Comparison of ENCODE assay signal across 1 cellular context in the genomic region with DNA sequence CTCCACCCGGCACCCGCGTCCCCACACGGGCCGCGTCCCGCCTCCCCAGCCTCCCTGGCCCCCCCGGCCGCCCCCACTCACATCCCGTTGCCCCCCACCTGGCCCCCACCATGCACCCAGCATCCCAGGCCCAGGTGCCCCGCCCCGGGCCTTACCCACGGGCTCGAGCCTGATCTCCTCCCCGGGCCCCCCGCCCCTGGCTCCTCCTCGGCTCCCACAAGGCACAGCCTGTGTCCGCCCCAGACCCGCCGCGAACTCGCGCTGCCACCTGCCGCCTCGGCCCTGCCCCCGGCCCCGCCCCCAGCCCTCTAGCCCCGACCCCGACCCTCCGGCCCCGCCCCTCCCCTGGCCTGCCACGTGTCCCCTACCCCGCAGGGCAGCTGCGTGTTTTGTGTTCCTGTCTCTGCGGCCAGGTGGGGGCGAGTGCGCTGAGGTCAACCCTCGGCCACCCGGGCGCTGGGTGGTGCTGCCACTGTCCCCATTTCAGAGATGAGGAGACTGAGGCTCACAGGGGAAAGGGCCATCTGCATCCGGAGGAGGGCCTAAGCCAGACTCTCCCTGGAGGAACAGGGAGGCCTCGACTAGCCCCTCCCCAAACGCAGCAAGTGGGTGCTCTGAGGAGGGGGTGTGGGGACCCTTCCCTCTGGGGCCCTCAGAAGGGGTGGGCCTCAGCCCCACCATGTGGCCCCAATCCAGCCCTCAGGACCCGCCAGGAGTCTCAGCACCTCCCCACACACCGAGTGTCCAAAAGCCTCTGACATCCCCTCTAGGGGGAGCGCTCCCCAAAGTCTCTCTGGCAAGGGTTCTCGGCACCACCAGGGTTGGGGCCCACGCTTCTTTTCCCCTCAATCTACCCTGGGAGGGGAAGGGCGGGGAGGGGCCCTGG.
TF ChIP-seq lines count a peak whose summit lies in the region.

No MANE protein-coding gene starts in this region.

TF ChIP-seq in HepG2, 621 proteins besides CTCF, POLR2A, EP300 and RAD21 (continued from another document and continues in another):
- TF ChIP-seq, protein P1, sequence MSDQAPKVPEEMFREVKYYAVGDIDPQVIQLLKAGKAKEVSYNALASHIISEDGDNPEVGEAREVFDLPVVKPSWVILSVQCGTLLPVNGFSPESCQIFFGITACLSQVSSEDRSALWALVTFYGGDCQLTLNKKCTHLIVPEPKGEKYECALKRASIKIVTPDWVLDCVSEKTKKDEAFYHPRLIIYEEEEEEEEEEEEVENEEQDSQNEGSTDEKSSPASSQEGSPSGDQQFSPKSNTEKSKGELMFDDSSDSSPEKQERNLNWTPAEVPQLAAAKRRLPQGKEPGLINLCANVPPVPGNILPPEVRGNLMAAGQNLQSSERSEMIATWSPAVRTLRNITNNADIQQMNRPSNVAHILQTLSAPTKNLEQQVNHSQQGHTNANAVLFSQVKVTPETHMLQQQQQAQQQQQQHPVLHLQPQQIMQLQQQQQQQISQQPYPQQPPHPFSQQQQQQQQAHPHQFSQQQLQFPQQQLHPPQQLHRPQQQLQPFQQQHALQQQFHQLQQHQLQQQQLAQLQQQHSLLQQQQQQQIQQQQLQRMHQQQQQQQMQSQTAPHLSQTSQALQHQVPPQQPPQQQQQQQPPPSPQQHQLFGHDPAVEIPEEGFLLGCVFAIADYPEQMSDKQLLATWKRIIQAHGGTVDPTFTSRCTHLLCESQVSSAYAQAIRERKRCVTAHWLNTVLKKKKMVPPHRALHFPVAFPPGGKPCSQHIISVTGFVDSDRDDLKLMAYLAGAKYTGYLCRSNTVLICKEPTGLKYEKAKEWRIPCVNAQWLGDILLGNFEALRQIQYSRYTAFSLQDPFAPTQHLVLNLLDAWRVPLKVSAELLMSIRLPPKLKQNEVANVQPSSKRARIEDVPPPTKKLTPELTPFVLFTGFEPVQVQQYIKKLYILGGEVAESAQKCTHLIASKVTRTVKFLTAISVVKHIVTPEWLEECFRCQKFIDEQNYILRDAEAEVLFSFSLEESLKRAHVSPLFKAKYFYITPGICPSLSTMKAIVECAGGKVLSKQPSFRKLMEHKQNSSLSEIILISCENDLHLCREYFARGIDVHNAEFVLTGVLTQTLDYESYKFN (CRISPR knock-in tag; conservative IDR thresholded peaks at IDR 0.05) = no peak
- TF ChIP-seq ZNF264 (CRISPR knock-in tag; IDR thresholded peaks at IDR 0.05) = peak; percentile 4; the same call in 1 of the 2 replicates
- TF ChIP-seq, protein P2, sequence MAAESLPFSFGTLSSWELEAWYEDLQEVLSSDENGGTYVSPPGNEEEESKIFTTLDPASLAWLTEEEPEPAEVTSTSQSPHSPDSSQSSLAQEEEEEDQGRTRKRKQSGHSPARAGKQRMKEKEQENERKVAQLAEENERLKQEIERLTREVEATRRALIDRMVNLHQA (CRISPR knock-in tag; IDR thresholded peaks at IDR 0.05) = no peak
- no peak for TF ChIP-seq ZNF598 (CRISPR knock-in tag; IDR thresholded peaks at IDR 0.05; ENCODE audit: borderline replicate concordance)
- no peak for TF ChIP-seq ASH2L (IDR thresholded peaks at IDR 0.05; ENCODE audit: insufficient read length, low read depth, low read length)
- TF ChIP-seq THYN1 (CRISPR knock-in tag; IDR thresholded peaks at IDR 0.05; ENCODE audit: borderline replicate concordance, low read depth) = no peak
- TF ChIP-seq, protein P3, sequence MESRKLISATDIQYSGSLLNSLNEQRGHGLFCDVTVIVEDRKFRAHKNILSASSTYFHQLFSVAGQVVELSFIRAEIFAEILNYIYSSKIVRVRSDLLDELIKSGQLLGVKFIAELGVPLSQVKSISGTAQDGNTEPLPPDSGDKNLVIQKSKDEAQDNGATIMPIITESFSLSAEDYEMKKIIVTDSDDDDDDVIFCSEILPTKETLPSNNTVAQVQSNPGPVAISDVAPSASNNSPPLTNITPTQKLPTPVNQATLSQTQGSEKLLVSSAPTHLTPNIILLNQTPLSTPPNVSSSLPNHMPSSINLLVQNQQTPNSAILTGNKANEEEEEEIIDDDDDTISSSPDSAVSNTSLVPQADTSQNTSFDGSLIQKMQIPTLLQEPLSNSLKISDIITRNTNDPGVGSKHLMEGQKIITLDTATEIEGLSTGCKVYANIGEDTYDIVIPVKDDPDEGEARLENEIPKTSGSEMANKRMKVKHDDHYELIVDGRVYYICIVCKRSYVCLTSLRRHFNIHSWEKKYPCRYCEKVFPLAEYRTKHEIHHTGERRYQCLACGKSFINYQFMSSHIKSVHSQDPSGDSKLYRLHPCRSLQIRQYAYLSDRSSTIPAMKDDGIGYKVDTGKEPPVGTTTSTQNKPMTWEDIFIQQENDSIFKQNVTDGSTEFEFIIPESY (CRISPR knock-in tag; IDR thresholded peaks at IDR 0.05) = peak; percentile 56; the same call in 1 of the 2 replicates
- no peak for TF ChIP-seq ZBTB20 (CRISPR knock-in tag; IDR thresholded peaks at IDR 0.05; ENCODE audit: borderline replicate concordance, low read depth)
- TF ChIP-seq SMAD3 (CRISPR knock-in tag; IDR thresholded peaks at IDR 0.05) = no peak
- TF ChIP-seq ATAD3A (CRISPR knock-in tag; IDR thresholded peaks at IDR 0.05) = no peak
- TF ChIP-seq, protein P4, sequence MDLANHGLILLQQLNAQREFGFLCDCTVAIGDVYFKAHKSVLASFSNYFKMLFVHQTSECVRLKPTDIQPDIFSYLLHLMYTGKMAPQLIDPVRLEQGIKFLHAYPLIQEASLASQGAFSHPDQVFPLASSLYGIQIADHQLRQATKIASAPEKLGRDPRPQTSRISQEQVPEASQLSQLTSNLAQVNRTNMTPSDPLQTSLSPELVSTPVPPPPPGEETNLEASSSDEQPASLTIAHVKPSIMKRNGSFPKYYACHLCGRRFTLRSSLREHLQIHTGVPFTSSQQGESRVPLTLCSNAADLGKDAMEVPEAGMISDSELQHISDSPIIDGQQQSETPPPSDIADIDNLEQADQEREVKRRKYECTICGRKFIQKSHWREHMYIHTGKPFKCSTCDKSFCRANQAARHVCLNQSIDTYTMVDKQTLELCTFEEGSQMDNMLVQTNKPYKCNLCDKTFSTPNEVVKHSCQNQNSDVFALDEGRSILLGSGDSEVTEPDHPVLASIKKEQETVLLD (CRISPR knock-in tag; IDR thresholded peaks at IDR 0.05; ENCODE audit: low read depth) = no peak
- TF ChIP-seq, protein P5, sequence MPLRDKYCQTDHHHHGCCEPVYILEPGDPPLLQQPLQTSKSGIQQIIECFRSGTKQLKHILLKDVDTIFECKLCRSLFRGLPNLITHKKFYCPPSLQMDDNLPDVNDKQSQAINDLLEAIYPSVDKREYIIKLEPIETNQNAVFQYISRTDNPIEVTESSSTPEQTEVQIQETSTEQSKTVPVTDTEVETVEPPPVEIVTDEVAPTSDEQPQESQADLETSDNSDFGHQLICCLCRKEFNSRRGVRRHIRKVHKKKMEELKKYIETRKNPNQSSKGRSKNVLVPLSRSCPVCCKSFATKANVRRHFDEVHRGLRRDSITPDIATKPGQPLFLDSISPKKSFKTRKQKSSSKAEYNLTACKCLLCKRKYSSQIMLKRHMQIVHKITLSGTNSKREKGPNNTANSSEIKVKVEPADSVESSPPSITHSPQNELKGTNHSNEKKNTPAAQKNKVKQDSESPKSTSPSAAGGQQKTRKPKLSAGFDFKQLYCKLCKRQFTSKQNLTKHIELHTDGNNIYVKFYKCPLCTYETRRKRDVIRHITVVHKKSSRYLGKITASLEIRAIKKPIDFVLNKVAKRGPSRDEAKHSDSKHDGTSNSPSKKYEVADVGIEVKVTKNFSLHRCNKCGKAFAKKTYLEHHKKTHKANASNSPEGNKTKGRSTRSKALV (CRISPR knock-in tag; IDR thresholded peaks at IDR 0.05) = no peak
- TF ChIP-seq, protein P6, sequence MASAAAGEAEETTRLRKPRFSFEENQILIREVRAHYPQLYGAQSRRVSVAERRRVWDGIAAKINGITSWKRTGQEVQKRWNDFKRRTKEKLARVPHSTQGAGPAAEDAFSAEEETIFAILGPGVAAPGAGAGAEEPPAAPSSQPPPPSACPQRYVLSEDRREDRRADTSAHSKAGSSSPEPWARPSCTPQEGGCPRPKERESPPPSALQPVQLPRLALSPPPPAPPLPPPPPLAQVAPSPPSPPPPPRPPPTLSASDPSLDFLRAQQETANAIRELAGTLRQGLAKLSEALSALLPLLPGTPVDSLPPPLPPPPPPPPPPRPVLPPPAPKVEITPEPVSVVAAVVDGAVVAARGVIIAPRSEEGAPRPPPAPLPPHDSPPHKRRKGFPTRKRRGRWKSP (CRISPR knock-in tag; IDR thresholded peaks at IDR 0.05) = no peak
- no peak for TF ChIP-seq ZNF30 (CRISPR knock-in tag; IDR thresholded peaks at IDR 0.05)
- no peak for TF ChIP-seq JUN (CRISPR knock-in tag; IDR thresholded peaks at IDR 0.05)
- TF ChIP-seq ATM (IDR thresholded peaks at IDR 0.05; ENCODE audit: borderline replicate concordance) = no peak
- no peak for TF ChIP-seq MAZ (IDR thresholded peaks at IDR 0.05; ENCODE audit: borderline replicate concordance, low read depth, low read length)
- TF ChIP-seq MAZ (CRISPR knock-in tag; IDR thresholded peaks at IDR 0.05; ENCODE audit: low read depth) = no peak
- TF ChIP-seq ZNF343 (CRISPR knock-in tag; IDR thresholded peaks at IDR 0.05) = no peak
- TF ChIP-seq PITX1 (CRISPR knock-in tag; IDR thresholded peaks at IDR 0.05) = no peak
- no peak for TF ChIP-seq ZSCAN30 (CRISPR knock-in tag; IDR thresholded peaks at IDR 0.05)
- TF ChIP-seq KAT8 (CRISPR knock-in tag; IDR thresholded peaks at IDR 0.05) = no peak
- no peak for TF ChIP-seq PPARG (CRISPR knock-in tag; conservative IDR thresholded peaks at IDR 0.05)
- TF ChIP-seq, protein P7, sequence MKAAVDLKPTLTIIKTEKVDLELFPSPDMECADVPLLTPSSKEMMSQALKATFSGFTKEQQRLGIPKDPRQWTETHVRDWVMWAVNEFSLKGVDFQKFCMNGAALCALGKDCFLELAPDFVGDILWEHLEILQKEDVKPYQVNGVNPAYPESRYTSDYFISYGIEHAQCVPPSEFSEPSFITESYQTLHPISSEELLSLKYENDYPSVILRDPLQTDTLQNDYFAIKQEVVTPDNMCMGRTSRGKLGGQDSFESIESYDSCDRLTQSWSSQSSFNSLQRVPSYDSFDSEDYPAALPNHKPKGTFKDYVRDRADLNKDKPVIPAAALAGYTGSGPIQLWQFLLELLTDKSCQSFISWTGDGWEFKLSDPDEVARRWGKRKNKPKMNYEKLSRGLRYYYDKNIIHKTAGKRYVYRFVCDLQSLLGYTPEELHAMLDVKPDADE (CRISPR knock-in tag; IDR thresholded peaks at IDR 0.05) = 0 out of 2 replicates have a peak, but pooled peaks have one; percentile 16
- TF ChIP-seq, protein P8, sequence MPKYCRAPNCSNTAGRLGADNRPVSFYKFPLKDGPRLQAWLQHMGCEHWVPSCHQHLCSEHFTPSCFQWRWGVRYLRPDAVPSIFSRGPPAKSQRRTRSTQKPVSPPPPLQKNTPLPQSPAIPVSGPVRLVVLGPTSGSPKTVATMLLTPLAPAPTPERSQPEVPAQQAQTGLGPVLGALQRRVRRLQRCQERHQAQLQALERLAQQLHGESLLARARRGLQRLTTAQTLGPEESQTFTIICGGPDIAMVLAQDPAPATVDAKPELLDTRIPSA (CRISPR knock-in tag; IDR thresholded peaks at IDR 0.05; ENCODE audit: borderline replicate concordance) = no peak
- TF ChIP-seq MEIS1 (CRISPR knock-in tag; IDR thresholded peaks at IDR 0.05; ENCODE audit: borderline replicate concordance) = no peak
- TF ChIP-seq KDM6A (CRISPR knock-in tag; IDR thresholded peaks at IDR 0.05; ENCODE audit: low read depth) = no peak
- TF ChIP-seq BHLHE40 (IDR thresholded peaks at IDR 0.05; ENCODE audit: low read length) = no peak
- TF ChIP-seq, protein P9, sequence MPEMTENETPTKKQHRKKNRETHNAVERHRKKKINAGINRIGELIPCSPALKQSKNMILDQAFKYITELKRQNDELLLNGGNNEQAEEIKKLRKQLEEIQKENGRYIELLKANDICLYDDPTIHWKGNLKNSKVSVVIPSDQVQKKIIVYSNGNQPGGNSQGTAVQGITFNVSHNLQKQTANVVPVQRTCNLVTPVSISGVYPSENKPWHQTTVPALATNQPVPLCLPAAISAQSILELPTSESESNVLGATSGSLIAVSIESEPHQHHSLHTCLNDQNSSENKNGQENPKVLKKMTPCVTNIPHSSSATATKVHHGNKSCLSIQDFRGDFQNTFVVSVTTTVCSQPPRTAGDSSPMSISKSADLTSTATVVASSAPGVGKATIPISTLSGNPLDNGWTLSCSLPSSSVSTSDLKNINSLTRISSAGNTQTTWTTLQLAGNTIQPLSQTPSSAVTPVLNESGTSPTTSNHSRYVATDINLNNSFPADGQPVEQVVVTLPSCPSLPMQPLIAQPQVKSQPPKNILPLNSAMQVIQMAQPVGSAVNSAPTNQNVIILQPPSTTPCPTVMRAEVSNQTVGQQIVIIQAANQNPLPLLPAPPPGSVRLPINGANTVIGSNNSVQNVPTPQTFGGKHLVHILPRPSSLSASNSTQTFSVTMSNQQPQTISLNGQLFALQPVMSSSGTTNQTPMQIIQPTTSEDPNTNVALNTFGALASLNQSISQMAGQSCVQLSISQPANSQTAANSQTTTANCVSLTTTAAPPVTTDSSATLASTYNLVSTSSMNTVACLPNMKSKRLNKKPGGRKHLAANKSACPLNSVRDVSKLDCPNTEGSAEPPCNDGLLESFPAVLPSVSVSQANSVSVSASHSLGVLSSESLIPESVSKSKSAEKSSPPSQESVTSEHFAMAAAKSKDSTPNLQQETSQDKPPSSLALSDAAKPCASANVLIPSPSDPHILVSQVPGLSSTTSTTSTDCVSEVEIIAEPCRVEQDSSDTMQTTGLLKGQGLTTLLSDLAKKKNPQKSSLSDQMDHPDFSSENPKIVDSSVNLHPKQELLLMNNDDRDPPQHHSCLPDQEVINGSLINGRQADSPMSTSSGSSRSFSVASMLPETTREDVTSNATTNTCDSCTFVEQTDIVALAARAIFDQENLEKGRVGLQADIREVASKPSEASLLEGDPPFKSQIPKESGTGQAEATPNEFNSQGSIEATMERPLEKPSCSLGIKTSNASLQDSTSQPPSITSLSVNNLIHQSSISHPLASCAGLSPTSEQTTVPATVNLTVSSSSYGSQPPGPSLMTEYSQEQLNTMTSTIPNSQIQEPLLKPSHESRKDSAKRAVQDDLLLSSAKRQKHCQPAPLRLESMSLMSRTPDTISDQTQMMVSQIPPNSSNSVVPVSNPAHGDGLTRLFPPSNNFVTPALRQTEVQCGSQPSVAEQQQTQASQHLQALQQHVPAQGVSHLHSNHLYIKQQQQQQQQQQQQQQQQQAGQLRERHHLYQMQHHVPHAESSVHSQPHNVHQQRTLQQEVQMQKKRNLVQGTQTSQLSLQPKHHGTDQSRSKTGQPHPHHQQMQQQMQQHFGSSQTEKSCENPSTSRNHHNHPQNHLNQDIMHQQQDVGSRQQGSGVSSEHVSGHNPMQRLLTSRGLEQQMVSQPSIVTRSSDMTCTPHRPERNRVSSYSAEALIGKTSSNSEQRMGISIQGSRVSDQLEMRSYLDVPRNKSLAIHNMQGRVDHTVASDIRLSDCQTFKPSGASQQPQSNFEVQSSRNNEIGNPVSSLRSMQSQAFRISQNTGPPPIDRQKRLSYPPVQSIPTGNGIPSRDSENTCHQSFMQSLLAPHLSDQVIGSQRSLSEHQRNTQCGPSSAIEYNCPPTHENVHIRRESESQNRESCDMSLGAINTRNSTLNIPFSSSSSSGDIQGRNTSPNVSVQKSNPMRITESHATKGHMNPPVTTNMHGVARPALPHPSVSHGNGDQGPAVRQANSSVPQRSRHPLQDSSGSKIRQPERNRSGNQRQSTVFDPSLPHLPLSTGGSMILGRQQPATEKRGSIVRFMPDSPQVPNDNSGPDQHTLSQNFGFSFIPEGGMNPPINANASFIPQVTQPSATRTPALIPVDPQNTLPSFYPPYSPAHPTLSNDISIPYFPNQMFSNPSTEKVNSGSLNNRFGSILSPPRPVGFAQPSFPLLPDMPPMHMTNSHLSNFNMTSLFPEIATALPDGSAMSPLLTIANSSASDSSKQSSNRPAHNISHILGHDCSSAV (CRISPR knock-in tag; IDR thresholded peaks at IDR 0.05; ENCODE audit: borderline replicate concordance) = no peak
- peak; percentile 52; the same call in 1 of the 2 replicates for TF ChIP-seq SAP130 (CRISPR knock-in tag; IDR thresholded peaks at IDR 0.05; ENCODE audit: low read depth)
- TF ChIP-seq KAT2B (IDR thresholded peaks at IDR 0.05; ENCODE audit: borderline replicate concordance, low read depth, low read length) = no peak
